ENCODE assay signal across 10 cellular contexts in genomic region chr17:77382966-77383612, GRCh38.
DNase-seq lines count a peak whose midpoint lies in the region; ATAC-seq and TF ChIP-seq lines count a peak whose summit lies in the region.
"Had no signal": no experiment of that assay in that cellular context is flagged by ENCODE, and none has a peak within 500 bp of the region (broad histone marks: within the 10 kb centered on the region; RNA-seq: fewer than 3 reads in every experiment).

No MANE protein-coding gene starts in this region.

- H3K27me3 Mint-ChIP-seq in T-helper 2 cell treated with Interferon-gamma antibody and Interleukin-4, amounts not matched to agents 5 μg/mL and 100 μg/mL, for 36 hours (ENCODE audit: low read depth) = no peaks in the 10 kb centered on the region
- H3K27me3 Mint-ChIP-seq in activated CD4-positive, alpha-beta memory T cell treated with anti-CD3 and anti-CD28 coated beads, Interleukin-2, amount 10 ng/mL, durations not matched to agents 7 days and 5 days = no peaks in the 10 kb centered on the region

- no peaks in the 10 kb centered on the region for H3K9me3 Mint-ChIP-seq in T-helper 2 cell treated with Interferon-gamma antibody and Interleukin-4, amounts not matched to agents 5 μg/mL and 100 μg/mL, for 36 hours
- no peaks in the 10 kb centered on the region for H3K9me3 Mint-ChIP-seq in activated CD4-positive, alpha-beta memory T cell treated with anti-CD3 and anti-CD28 coated beads, Interleukin-2, amount 10 ng/mL, durations not matched to agents 7 days and 5 days

- H3K9me3 ChIP-seq in thoracic aorta = no peaks in the 10 kb centered on the region

- H3K27me3 ChIP-seq in thoracic aorta (replicated peaks; ENCODE audit: insufficient read depth) = no peaks in the 10 kb centered on the region

- peak overlapping the region; percentile 78 for H3K4me3 Mint-ChIP-seq in T-helper 2 cell treated with Interferon-gamma antibody and Interleukin-4, amounts not matched to agents 5 μg/mL and 100 μg/mL, for 36 hours
- H3K4me3 Mint-ChIP-seq in activated CD4-positive, alpha-beta memory T cell treated with anti-CD3 and anti-CD28 coated beads, Interleukin-2, amount 10 ng/mL, durations not matched to agents 7 days and 5 days = no peak overlapping the region

- H3K4me1 Mint-ChIP-seq in T-helper 2 cell treated with Interferon-gamma antibody and Interleukin-4, amounts not matched to agents 5 μg/mL and 100 μg/mL, for 36 hours (ENCODE audit: low read depth) = peaks cover 64% of the 10 kb centered on the region
- peaks cover 85% of the 10 kb centered on the region for H3K4me1 Mint-ChIP-seq in activated CD4-positive, alpha-beta memory T cell treated with anti-CD3 and anti-CD28 coated beads, Interleukin-2, amount 10 ng/mL, durations not matched to agents 7 days and 5 days

- H3K4me1 ChIP-seq in thoracic aorta (ENCODE audit: control insufficient read depth in 1 of 2, low read depth in 2 of 2) = peaks cover 68 to 95% of the 10 kb centered on the region in 2 donors

- peak; percentile 45 for ATAC-seq in thoracic aorta (ENCODE audit: insufficient number of reproducible peaks, low FRiP score, low read depth)

- POLR2A ChIA-PET in activated CD4-positive, alpha-beta memory T cell treated with anti-CD3 and anti-CD28 coated beads, Interleukin-2, amount 10 ng/mL, durations not matched to agents 7 days and 5 days (lab: Charles Lee) = interaction anchor here (0.9 to 2.1 kb wide), 8 partner anchors 9 to 91 kb away, joined by 3 to 14 read pairs (median 4); no protein-coding TSS in a partner anchor

- TF ChIP-seq CTCF in thoracic aorta (IDR thresholded peaks at IDR 0.05) = no peak

- no peak overlapping the region for H3K4me3 ChIP-seq in thoracic aorta

- CTCF ChIA-PET in activated CD4-positive, alpha-beta memory T cell treated with anti-CD3 and anti-CD28 coated beads, Interleukin-2, amount 10 ng/mL, durations not matched to agents 7 days and 5 days (lab: Charles Lee) = interaction anchor here (0.7 to 2.3 kb wide), 8 partner anchors 9 to 288 kb away, joined by 3 to 10 read pairs (median 4); no protein-coding TSS in a partner anchor

- H3K36me3 ChIP-seq in thoracic aorta = no peaks in the 10 kb centered on the region

- H3K27ac Mint-ChIP-seq in T-helper 2 cell treated with Interferon-gamma antibody and Interleukin-4, amounts not matched to agents 5 μg/mL and 100 μg/mL, for 36 hours = peak overlapping the region; percentile 83
- H3K27ac Mint-ChIP-seq in activated CD4-positive, alpha-beta memory T cell treated with anti-CD3 and anti-CD28 coated beads, Interleukin-2, amount 10 ng/mL, durations not matched to agents 7 days and 5 days = peak overlapping the region; percentile 75

- no peak for DNase-seq in T-helper 2 cell treated with Interferon-gamma antibody and Interleukin-4, amounts not matched to agents 5 μg/mL and 100 μg/mL, for 36 hours (ENCODE audit: low spot score)
- DNase-seq in T-helper 2 cell (no peak), kidney glomerular epithelial cell (lab: John Stamatoyannopoulos, UW) (peak; percentile 28), thoracic aorta (ENCODE audit: low spot score) (no peak), glomerular visceral epithelial cell (ENCODE audit: extremely low spot score) (no peak), NOMO-1 (lab: John Stamatoyannopoulos, UW; ENCODE audit: unreplicated experiment in 2 of 2) (no peak)
- no peak for DNase-seq in activated CD4-positive, alpha-beta memory T cell treated with anti-CD3 and anti-CD28 coated beads, Interleukin-2, amount 10 ng/mL, durations not matched to agents 7 days and 5 days
- no peak for DNase-seq in NK-92 treated with Interleukin-12 subunit alpha and Interleukin-12 subunit beta, amount 100 ng/mL, for 24 hours (lab: John Stamatoyannopoulos, UW)
- DNase-seq: activated CD8-positive, alpha-beta memory T cell treated with anti-CD3 and anti-CD28 coated beads, Interleukin-2, amount 50 U/mL, for 48 hours; NCI-H187 had no signal

- H3K36me3 Mint-ChIP-seq in T-helper 2 cell treated with Interferon-gamma antibody and Interleukin-4, amounts not matched to agents 5 μg/mL and 100 μg/mL, for 36 hours (ENCODE audit: low read depth) = peaks cover 44% of the 10 kb centered on the region
- peaks cover 39% of the 10 kb centered on the region for H3K36me3 Mint-ChIP-seq in activated CD4-positive, alpha-beta memory T cell treated with anti-CD3 and anti-CD28 coated beads, Interleukin-2, amount 10 ng/mL, durations not matched to agents 7 days and 5 days (ENCODE audit: low read depth)

- H3K27ac ChIP-seq in thoracic aorta = peak overlapping the region; percentile 66 to 77
